8 cellular contexts compared by ENCODE assay signal in genomic region chr2:132267811-132268532, GRCh38.
DNase-seq lines count a peak whose midpoint lies in the region; ATAC-seq, FAIRE-seq and TF ChIP-seq lines count a peak whose summit lies in the region.
"Not testable (repeated sequence)": the region's sequence is repeated elsewhere in the genome, so short reads cannot be mapped to it uniquely, and the experiment has no call there.

No MANE protein-coding gene starts in this region.

- not testable (repeated sequence) for H3K27ac ChIP-seq in CD4-positive, alpha-beta memory T cell (ENCODE audit: low read depth, low read length); GM12878 (ENCODE audit: control insufficient read depth, insufficient read depth); kidney (ENCODE audit: low read depth in 2 of 2, low read length in 2 of 2)
- H3K27ac ChIP-seq in trophoblast cell (ENCODE audit: low read depth, low read length), result peak overlapping the region; percentile 90

- not testable (repeated sequence) for H4K20me1 ChIP-seq in GM12878 (ENCODE audit: control insufficient read depth, insufficient read depth)

- H3K27me3 ChIP-seq in CD4-positive, alpha-beta memory T cell (ENCODE audit: insufficient read depth, low read length); GM12878 (replicated peaks in 1 of 2; ENCODE audit: control insufficient read depth in 2 of 2, insufficient read depth in 2 of 2, low read length in 1 of 2); trophoblast cell (ENCODE audit: insufficient read depth, low read length): not testable (repeated sequence)

- not testable (repeated sequence) for H3K9me3 Mint-ChIP-seq in CD4-positive, alpha-beta memory T cell; T-helper 2 cell treated with Interferon-gamma antibody and Interleukin-4, amounts not matched to agents 5 μg/mL and 100 μg/mL, for 36 hours

- H3K18ac ChIP-seq in trophoblast cell (ENCODE audit: low read length), result peak overlapping the region; percentile 54

- not testable (repeated sequence) for H3K36me3 ChIP-seq in CD4-positive, alpha-beta memory T cell (ENCODE audit: insufficient read depth, low read length); GM12878 (ENCODE audit: control insufficient read depth in 2 of 2, insufficient read depth in 2 of 2, low read length in 1 of 2); kidney (ENCODE audit: control insufficient read depth in 1 of 2, insufficient read depth in 2 of 2, low read length in 2 of 2); trophoblast cell (ENCODE audit: control insufficient read depth in 1 of 2, insufficient read depth in 2 of 2, low read length in 2 of 2)

- not testable (repeated sequence) for H3K79me2 ChIP-seq in GM12878 (ENCODE audit: control insufficient read depth, insufficient read depth, low read length); trophoblast cell (ENCODE audit: control insufficient read depth, insufficient read depth, low read length, poor library complexity)

- peak overlapping the region; percentile 30 for H2BK120ac ChIP-seq in trophoblast cell (ENCODE audit: insufficient read depth, low read length, poor library complexity)

- not testable (repeated sequence) for H3K36me3 Mint-ChIP-seq in CD4-positive, alpha-beta memory T cell; T-helper 2 cell treated with Interferon-gamma antibody and Interleukin-4, amounts not matched to agents 5 μg/mL and 100 μg/mL, for 36 hours (ENCODE audit: low read depth)

- CTCF ChIA-PET in CD4-positive, alpha-beta memory T cell (lab: Charles Lee; ENCODE audit: partially characterized antibody), result interaction anchor here (2.1 kb wide), 1 partner anchor 1576 kb away, joined by 12 read pairs; no protein-coding TSS in a partner anchor
- CTCF ChIA-PET in GM12878 (lab: Yijun Ruan, JAX), result interaction anchor here (0.6 to 1.5 kb wide), 4 partner anchors 879 to 1294 kb away, joined by 3 to 4 read pairs (median 4); no protein-coding TSS in a partner anchor

- ATAC-seq in GM12878, result peak; percentile 37

- H3K4me2 ChIP-seq in GM12878 (ENCODE audit: control insufficient read depth, insufficient read depth) (peak overlapping the region; percentile 33; the same call in 1 of the 2 replicates), trophoblast cell (ENCODE audit: low read length) (peak overlapping the region; percentile 64)

- POLR2A ChIA-PET in CD4-positive, alpha-beta memory T cell (lab: Charles Lee; ENCODE audit: partially characterized antibody); GM12878 (lab: Charles Lee): not testable (repeated sequence)

- not testable (repeated sequence) for H3K9ac ChIP-seq in GM12878 (ENCODE audit: control insufficient read depth, insufficient read depth, low read length); kidney (ENCODE audit: low read length in 2 of 2); trophoblast cell (ENCODE audit: low read length)

- not testable (repeated sequence) for BruUV-seq in GM12878 (replicated peaks; lab: Mats Ljungman, UMichigan)

- peaks cover 13% of the 10 kb centered on the region for H3K79me1 ChIP-seq in trophoblast cell (ENCODE audit: low read length)

- H4K8ac ChIP-seq in trophoblast cell (ENCODE audit: low read depth, low read length), result peak overlapping the region; percentile 32

- H3K4ac ChIP-seq in trophoblast cell (ENCODE audit: low read depth, low read length), result not testable (repeated sequence)

- H4K12ac ChIP-seq in trophoblast cell (ENCODE audit: low read depth, low read length), result peak overlapping the region; percentile 52

- H3K4me1 ChIP-seq in CD4-positive, alpha-beta memory T cell (ENCODE audit: insufficient read depth, low read length), result peaks cover 12% of the 10 kb centered on the region
- not testable (repeated sequence) for H3K4me1 ChIP-seq in GM12878 (ENCODE audit: control insufficient read depth, insufficient read depth, low read length); kidney (ENCODE audit: control insufficient read depth in 1 of 2, insufficient read depth in 1 of 2, low read depth in 1 of 2, low read length in 2 of 2); trophoblast cell (ENCODE audit: control insufficient read depth in 1 of 2, insufficient read depth in 2 of 2, low read length in 2 of 2)

- not testable (repeated sequence) for H3K27me3 Mint-ChIP-seq in CD4-positive, alpha-beta memory T cell; T-helper 2 cell treated with Interferon-gamma antibody and Interleukin-4, amounts not matched to agents 5 μg/mL and 100 μg/mL, for 36 hours (ENCODE audit: low read depth)

- H2BK12ac ChIP-seq in trophoblast cell (ENCODE audit: low read length), result not testable (repeated sequence)

- H3K9me3 ChIP-seq in CD4-positive, alpha-beta memory T cell (ENCODE audit: control insufficient read depth in 1 of 2, low read length in 2 of 2); GM12878 (replicated peaks; ENCODE audit: control insufficient read depth, insufficient read depth, low read length); kidney (ENCODE audit: control insufficient read depth in 1 of 2, low read length in 2 of 2); trophoblast cell (ENCODE audit: insufficient read depth, low read depth, low read length): not testable (repeated sequence)

- not testable (repeated sequence) for TF ChIP-seq POLR2A in GM12878 (IDR thresholded peaks at IDR 0.05; ENCODE audit: low read depth, low read length)

- H2AK5ac ChIP-seq in trophoblast cell (ENCODE audit: low read length), result not testable (repeated sequence)

- in situ Hi-C loops in GM12878 (cut with MboI), result loop anchor here (25.0 kb wide), 1 partner anchor 894 kb away; no protein-coding TSS in a partner anchor

- H3K23ac ChIP-seq in trophoblast cell (ENCODE audit: low read length), result not testable (repeated sequence)

- FAIRE-seq in GM12878 (lab: Jason Lieb, UNC); kidney (lab: Jason Lieb, UNC): not testable (repeated sequence)

- RAD21 ChIA-PET in GM12878 (lab: Charles Lee; ENCODE audit: unreplicated experiment), result interaction anchor here (0.6 to 0.8 kb wide), 3 partner anchors 409 to 796 kb away, joined by 3 to 4 read pairs (median 3); no protein-coding TSS in a partner anchor

- H3K27ac Mint-ChIP-seq in CD4-positive, alpha-beta memory T cell, result peak overlapping the region in 5 of 7 donors; percentile 70 to 88 (median 81)
- peak overlapping the region; percentile 32 for H3K27ac Mint-ChIP-seq in T-helper 2 cell treated with Interferon-gamma antibody and Interleukin-4, amounts not matched to agents 5 μg/mL and 100 μg/mL, for 36 hours

- DNase-seq in CD4-positive, alpha-beta memory T cell, result peak in 3 of 5 donors; percentile 9 to 17 (median 11)
- DNase-seq in HT-29 (ENCODE audit: low spot score), result peak; percentile 2
- DNase-seq in T-helper 2 cell treated with Interferon-gamma antibody and Interleukin-4, amounts not matched to agents 5 μg/mL and 100 μg/mL, for 36 hours (ENCODE audit: low spot score), result peak; percentile 7
- not testable (repeated sequence) for DNase-seq in GM12878 (ENCODE audit: low read depth, low spot score); kidney
- peak; percentile 31 for DNase-seq in fibroblast of mammary gland (ENCODE audit: low read depth)
- DNase-seq in trophoblast cell, result peak in 1 of 2 donors; percentile 4
- peak; percentile 11 for DNase-seq in superior temporal gyrus (ENCODE audit: extremely low spot score)

- H3K14ac ChIP-seq in trophoblast cell (ENCODE audit: low read length), result not testable (repeated sequence)

- H3K4me3 Mint-ChIP-seq in CD4-positive, alpha-beta memory T cell, result peak overlapping the region in 1 of 8 donors; percentile 82
- H3K4me3 Mint-ChIP-seq in T-helper 2 cell treated with Interferon-gamma antibody and Interleukin-4, amounts not matched to agents 5 μg/mL and 100 μg/mL, for 36 hours, result not testable (repeated sequence)

- peak overlapping the region; percentile 50 for H2BK5ac ChIP-seq in trophoblast cell (ENCODE audit: low read depth, low read length, poor library complexity)

- peak overlapping the region; percentile 92 for H4K91ac ChIP-seq in trophoblast cell (ENCODE audit: low read depth, low read length)

- H2AFZ ChIP-seq in GM12878 (ENCODE audit: control insufficient read depth, low read depth, low read length) (peak overlapping the region; percentile 1), trophoblast cell (ENCODE audit: insufficient read depth, low read length, poor library complexity) (peak overlapping the region; percentile 50)

- intact Hi-C loops in CD4-positive, alpha-beta memory T cell (cut with micrococcal nuclease); kidney (cut with DNase I): not testable (repeated sequence)
- intact Hi-C loops in GM12878 (cut with micrococcal nuclease; ENCODE audit: unreplicated experiment), result loop anchor here (2.0 to 5.0 kb wide), 2 partner anchors 279 to 904 kb away; no protein-coding TSS in a partner anchor

- SMC1A ChIA-PET in GM12878 (lab: Charles Lee; ENCODE audit: uncharacterized antibody, unreplicated experiment), result not testable (repeated sequence)

- TF ChIP-seq RAD21 in GM12878 (IDR thresholded peaks at IDR 0.05; ENCODE audit: insufficient read depth, low read depth, low read length), result not testable (repeated sequence)

- TF ChIP-seq CTCF in GM12878 (IDR thresholded peaks at IDR 0.05 in 2 of 3, conservative IDR thresholded peaks at IDR 0.05 in 1 of 3; ENCODE audit: control insufficient read depth in 2 of 3, extremely low read depth in 1 of 3, insufficient read depth in 1 of 3, low read depth in 3 of 3, low read length in 3 of 3); fibroblast of mammary gland (conservative IDR thresholded peaks at IDR 0.05; ENCODE audit: control insufficient read depth, insufficient read depth, low read depth, low read length); kidney (IDR thresholded peaks at IDR 0.05; ENCODE audit: borderline replicate concordance, extremely low read depth, insufficient read depth): not testable (repeated sequence)

- WGBS in GM12878 (ENCODE audit: insufficient coverage, insufficient replicate concordance, low lambda C conversion rate, missing lambda C conversion rate), result 18% methylated on average over 18 of the region's 27 CpGs
- WGBS in trophoblast cell (ENCODE audit: extremely low coverage, insufficient coverage, insufficient read length), result no CpG with 5 or more reads among the region's 27 CpGs

- H3K4me3 ChIP-seq in CD4-positive, alpha-beta memory T cell (ENCODE audit: low read length in 2 of 2); fibroblast of mammary gland (ENCODE audit: control insufficient read depth, low read depth, low read length); trophoblast cell (ENCODE audit: low read depth, low read length): not testable (repeated sequence)
- H3K4me3 ChIP-seq in GM12878, result 0 out of 2 replicates have a peak overlapping the region, but pooled peaks have one; percentile 8
- H3K4me3 ChIP-seq in kidney (ENCODE audit: low read length in 2 of 2), result peak overlapping the region; percentile 3 to 20

- TF ChIP-seq EP300 in GM12878 (IDR thresholded peaks at IDR 0.05; ENCODE audit: borderline replicate concordance in 1 of 2, control insufficient read depth in 1 of 2, low read depth in 2 of 2, low read length in 2 of 2), result not testable (repeated sequence)

- H3K4me1 Mint-ChIP-seq in CD4-positive, alpha-beta memory T cell; T-helper 2 cell treated with Interferon-gamma antibody and Interleukin-4, amounts not matched to agents 5 μg/mL and 100 μg/mL, for 36 hours (ENCODE audit: low read depth): not testable (repeated sequence)
